8 cellular contexts compared by ENCODE assay signal in the genomic region with DNA sequence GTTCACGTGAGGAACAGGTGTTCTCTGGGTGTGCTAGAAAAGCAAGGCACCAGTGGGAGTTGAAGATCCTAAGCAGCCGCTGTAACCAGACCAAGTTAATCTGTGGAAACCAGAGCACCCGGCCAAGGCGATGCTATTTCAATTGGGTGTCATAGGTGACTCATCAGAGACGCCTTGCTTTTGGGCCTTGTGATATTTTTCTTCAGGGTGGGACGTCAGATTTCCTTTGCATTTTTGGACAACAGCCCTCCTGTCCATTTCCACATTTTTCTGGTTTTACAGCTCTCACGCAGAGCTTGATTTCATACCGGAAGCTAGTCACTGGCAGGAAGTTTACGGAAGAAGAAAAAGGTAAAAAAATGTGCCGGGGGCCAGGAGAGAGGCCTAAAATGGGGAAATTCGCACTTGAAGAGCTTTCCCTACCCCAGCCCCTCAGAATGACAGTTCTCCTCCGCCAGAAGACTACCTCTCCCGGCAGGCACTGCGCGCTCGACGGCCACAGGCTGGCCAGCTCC. TPM values are rescaled to one million over a fixed set of nuclear protein-coding genes. Genes with fewer than 3 reads are reported as not detected.
A peak's percentile ranks its signal among the peaks of the same experiment; 100 is the strongest.
DNase-seq lines count a peak whose midpoint lies in the region; TF ChIP-seq lines count a peak whose summit lies in the region.

No MANE protein-coding gene starts in this region.

- TF ChIP-seq POLR2A in transverse colon (IDR thresholded peaks at IDR 0.05): no peak

- CTCF ChIA-PET in A673 (lab: Charles Lee): no interaction called here

- TF ChIP-seq CTCF in A673 (conservative IDR thresholded peaks at IDR 0.05; ENCODE audit: low read depth, low read length) (no peak), HFF-Myc (IDR thresholded peaks at IDR 0.05; ENCODE audit: low read depth, low read length, missing control alignments) (no peak), kidney epithelial cell (IDR thresholded peaks at IDR 0.05; ENCODE audit: insufficient read depth, low read length, poor library complexity, severe bottlenecking) (no peak), transverse colon (IDR thresholded peaks at IDR 0.05) (no peak)

- TF ChIP-seq EP300 in transverse colon (IDR thresholded peaks at IDR 0.05; ENCODE audit: low read depth): no peak

- H3K36me3 ChIP-seq in A673 (ENCODE audit: insufficient read depth, low read length, poor library complexity, severe bottlenecking) (no peaks in the 10 kb centered on the region), kidney epithelial cell (ENCODE audit: control insufficient read depth, insufficient read depth, low read length) (no peaks in the 10 kb centered on the region), transverse colon (no peaks in the 10 kb centered on the region)

- H3K4me1 ChIP-seq in A673 (ENCODE audit: insufficient read depth, low read length, poor library complexity, severe bottlenecking) (no peaks in the 10 kb centered on the region), transverse colon (peaks cover 8 to 18% (median 11%) of the 10 kb centered on the region in 4 donors)

- in situ Hi-C loops in transverse colon (cut with MboI; ENCODE audit: low pct_ligation_motif_present in 1 of 4, low pct_unique_long_range_greater_than_20kb in 1 of 4, low sequenced_read_pairs in 3 of 4): loop anchor here in 1 of 4 donors (25.0 kb wide), 1 partner anchor 1890 kb away; no protein-coding TSS in a partner anchor

- WGBS in transverse colon (ENCODE audit: low coverage in 1 of 2), 2 donors: 0 to 9% methylated on average over 3 to 17 of the region's 17 CpGs

- DNase-seq in A673 (ENCODE audit: low spot score) (no peak), HFF-Myc (ENCODE audit: extremely low read depth, low read depth) (no peak), kidney epithelial cell (ENCODE audit: low read depth) (no peak), transverse colon (no peak), NCI-H2196 (lab: John Stamatoyannopoulos, UW; ENCODE audit: unreplicated experiment) (no peak), midbrain (lab: John Stamatoyannopoulos, UW) (no peak), putamen (ENCODE audit: low spot score) (no peak)

- H3K9me3 ChIP-seq in A673 (ENCODE audit: low read depth, low read length, poor library complexity, severe bottlenecking) (no peaks in the 10 kb centered on the region), transverse colon (no peaks in the 10 kb centered on the region)

- POLR2A ChIA-PET in A673 (lab: Charles Lee; ENCODE audit: low non-redundant PET): interaction anchor here (0.7 kb wide), 1 partner anchor 336 kb away, joined by 6 read pairs; no protein-coding TSS in a partner anchor

- H3K27me3 ChIP-seq in A673 (replicated peaks; ENCODE audit: insufficient read depth, low read depth, low read length, poor library complexity) (peaks cover 7% of the 10 kb centered on the region), kidney epithelial cell (ENCODE audit: control insufficient read depth, insufficient read depth, low read length) (no peaks in the 10 kb centered on the region), transverse colon (peaks cover 28% of the 10 kb centered on the region)

- BruUV-seq in A673 (replicated peaks; lab: Mats Ljungman, UMichigan): no TSS peak

- H3K4me3 ChIP-seq in A673 (ENCODE audit: low read depth, low read length, poor library complexity, severe bottlenecking) (peak overlapping the region; percentile 61), HFF-Myc (replicated peaks; ENCODE audit: low read depth, low read length) (peak overlapping the region; percentile 76), kidney epithelial cell (ENCODE audit: low read depth, low read length) (peak overlapping the region; percentile 28), transverse colon (peak overlapping the region; percentile 8 to 94 (median 88))

- H3K27ac ChIP-seq in A673 (ENCODE audit: low read depth, low read length, poor library complexity, severe bottlenecking) (no peak overlapping the region), angular gyrus (ENCODE audit: low read depth, low read length) (peak overlapping the region; percentile 46), transverse colon (peak overlapping the region; percentile 31 to 90 (median 56))

- intact Hi-C loops in A673 (cut with micrococcal nuclease; ENCODE audit: unreplicated experiment) (no loop called here), transverse colon (cut with DNase I; ENCODE audit: low total_unique reads) (no loop called here)

RNA-seq across cellular contexts. Expression of a gene that starts 0.5 kb away (rescaled TPM):
- 1.7 and 2.0 TPM in 2 replicates for total RNA-seq in A673 (2021)
- total RNA-seq in kidney epithelial cell: 0.67 and 0.89 TPM in 2 replicates
- 1 to 10 TPM in 2 of 4 donors, not detected in 2; 1.5 to 3.3 TPM for total RNA-seq in transverse colon

Comparison
In these comparisons a context has a peak if more than half of its experiments do, and no peak if none do; other contexts are left out.
1. H3K4me3 ChIP-seq: peak in every context shown above with its lines; median percentile 88 in transverse colon; 76 in HFF-Myc; 61 in A673; 28 in kidney epithelial cell.